1 cellular context compared by ENCODE assay signal in the genomic region with DNA sequence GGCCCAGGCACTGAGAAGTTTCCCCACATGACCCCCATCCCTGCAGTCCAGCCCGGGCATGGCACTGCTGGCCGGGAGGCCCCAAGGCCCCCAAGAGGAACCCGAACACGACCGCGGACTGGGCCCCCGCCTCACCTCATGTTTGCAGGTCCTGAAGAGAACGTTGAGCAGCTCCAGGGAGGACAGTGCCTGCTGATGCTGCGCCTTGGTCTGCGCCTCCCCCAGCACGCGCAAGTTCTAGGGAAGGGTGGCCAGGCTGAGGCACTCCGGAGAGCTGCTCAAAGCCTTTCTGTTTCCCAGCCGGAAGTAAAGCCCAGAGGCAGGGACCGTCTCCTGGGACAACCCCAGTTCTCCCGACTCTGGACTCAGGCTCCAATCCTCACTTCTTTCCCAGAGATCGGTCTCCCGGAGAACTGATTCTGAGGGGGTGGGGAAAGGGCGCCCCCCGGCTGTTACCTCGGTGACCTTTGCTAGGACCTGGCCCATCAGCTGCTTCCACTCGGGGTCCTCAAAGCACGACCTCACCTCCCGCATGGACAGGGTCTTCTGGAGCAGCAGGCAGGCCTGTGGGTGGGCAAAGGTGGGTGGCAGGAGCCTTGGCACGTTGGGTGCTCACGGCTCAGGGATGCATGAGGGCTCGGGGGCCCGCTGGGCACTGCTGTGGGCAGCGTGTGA.
TF ChIP-seq lines count a peak whose summit lies in the region.

No MANE protein-coding gene starts in this region.

TF ChIP-seq in HepG2, 621 proteins besides CTCF, POLR2A, EP300 and RAD21:
- TF ChIP-seq MATR3 (CRISPR knock-in tag; IDR thresholded peaks at IDR 0.05) (no peak), NPAS2 (CRISPR knock-in tag; IDR thresholded peaks at IDR 0.05; ENCODE audit: borderline replicate concordance) (no peak), ZNF460 (CRISPR knock-in tag; IDR thresholded peaks at IDR 0.05; ENCODE audit: borderline replicate concordance) (no peak), GATAD1 (CRISPR knock-in tag; IDR thresholded peaks at IDR 0.05) (no peak), STAG1 (CRISPR knock-in tag; IDR thresholded peaks at IDR 0.05) (0 out of 2 replicates have a peak, but pooled peaks have one; percentile 3), PITX1 (CRISPR knock-in tag; IDR thresholded peaks at IDR 0.05) (no peak), ZBTB8A (CRISPR knock-in tag; IDR thresholded peaks at IDR 0.05; ENCODE audit: borderline replicate concordance, low read depth) (no peak), RBFOX2 (IDR thresholded peaks at IDR 0.05; ENCODE audit: low read depth, low read length) (peak; percentile 10; the same call in 1 of the 2 replicates), CHD2 (IDR thresholded peaks at IDR 0.05; ENCODE audit: low read depth, low read length) (no peak), SMYD3 (CRISPR knock-in tag; IDR thresholded peaks at IDR 0.05) (no peak), ZNF225 (CRISPR knock-in tag; IDR thresholded peaks at IDR 0.05) (no peak)
- TF ChIP-seq, protein P1, sequence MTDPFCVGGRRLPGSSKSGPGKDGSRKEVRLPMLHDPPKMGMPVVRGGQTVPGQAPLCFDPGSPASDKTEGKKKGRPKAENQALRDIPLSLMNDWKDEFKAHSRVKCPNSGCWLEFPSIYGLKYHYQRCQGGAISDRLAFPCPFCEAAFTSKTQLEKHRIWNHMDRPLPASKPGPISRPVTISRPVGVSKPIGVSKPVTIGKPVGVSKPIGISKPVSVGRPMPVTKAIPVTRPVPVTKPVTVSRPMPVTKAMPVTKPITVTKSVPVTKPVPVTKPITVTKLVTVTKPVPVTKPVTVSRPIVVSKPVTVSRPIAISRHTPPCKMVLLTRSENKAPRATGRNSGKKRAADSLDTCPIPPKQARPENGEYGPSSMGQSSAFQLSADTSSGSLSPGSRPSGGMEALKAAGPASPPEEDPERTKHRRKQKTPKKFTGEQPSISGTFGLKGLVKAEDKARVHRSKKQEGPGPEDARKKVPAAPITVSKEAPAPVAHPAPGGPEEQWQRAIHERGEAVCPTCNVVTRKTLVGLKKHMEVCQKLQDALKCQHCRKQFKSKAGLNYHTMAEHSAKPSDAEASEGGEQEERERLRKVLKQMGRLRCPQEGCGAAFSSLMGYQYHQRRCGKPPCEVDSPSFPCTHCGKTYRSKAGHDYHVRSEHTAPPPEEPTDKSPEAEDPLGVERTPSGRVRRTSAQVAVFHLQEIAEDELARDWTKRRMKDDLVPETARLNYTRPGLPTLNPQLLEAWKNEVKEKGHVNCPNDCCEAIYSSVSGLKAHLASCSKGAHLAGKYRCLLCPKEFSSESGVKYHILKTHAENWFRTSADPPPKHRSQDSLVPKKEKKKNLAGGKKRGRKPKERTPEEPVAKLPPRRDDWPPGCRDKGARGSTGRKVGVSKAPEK (CRISPR knock-in tag; IDR thresholded peaks at IDR 0.05; ENCODE audit: borderline replicate concordance) = no peak
- TF ChIP-seq, protein P2, sequence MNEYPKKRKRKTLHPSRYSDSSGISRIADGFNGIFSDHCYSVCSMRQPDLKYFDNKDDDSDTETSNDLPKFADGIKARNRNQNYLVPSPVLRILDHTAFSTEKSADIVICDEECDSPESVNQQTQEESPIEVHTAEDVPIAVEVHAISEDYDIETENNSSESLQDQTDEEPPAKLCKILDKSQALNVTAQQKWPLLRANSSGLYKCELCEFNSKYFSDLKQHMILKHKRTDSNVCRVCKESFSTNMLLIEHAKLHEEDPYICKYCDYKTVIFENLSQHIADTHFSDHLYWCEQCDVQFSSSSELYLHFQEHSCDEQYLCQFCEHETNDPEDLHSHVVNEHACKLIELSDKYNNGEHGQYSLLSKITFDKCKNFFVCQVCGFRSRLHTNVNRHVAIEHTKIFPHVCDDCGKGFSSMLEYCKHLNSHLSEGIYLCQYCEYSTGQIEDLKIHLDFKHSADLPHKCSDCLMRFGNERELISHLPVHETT (CRISPR knock-in tag; conservative IDR thresholded peaks at IDR 0.05) = no peak
- TF ChIP-seq, protein P3, sequence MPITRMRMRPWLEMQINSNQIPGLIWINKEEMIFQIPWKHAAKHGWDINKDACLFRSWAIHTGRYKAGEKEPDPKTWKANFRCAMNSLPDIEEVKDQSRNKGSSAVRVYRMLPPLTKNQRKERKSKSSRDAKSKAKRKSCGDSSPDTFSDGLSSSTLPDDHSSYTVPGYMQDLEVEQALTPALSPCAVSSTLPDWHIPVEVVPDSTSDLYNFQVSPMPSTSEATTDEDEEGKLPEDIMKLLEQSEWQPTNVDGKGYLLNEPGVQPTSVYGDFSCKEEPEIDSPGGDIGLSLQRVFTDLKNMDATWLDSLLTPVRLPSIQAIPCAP (CRISPR knock-in tag; IDR thresholded peaks at IDR 0.05; ENCODE audit: low read depth) = no peak
- TF ChIP-seq, protein P4, sequence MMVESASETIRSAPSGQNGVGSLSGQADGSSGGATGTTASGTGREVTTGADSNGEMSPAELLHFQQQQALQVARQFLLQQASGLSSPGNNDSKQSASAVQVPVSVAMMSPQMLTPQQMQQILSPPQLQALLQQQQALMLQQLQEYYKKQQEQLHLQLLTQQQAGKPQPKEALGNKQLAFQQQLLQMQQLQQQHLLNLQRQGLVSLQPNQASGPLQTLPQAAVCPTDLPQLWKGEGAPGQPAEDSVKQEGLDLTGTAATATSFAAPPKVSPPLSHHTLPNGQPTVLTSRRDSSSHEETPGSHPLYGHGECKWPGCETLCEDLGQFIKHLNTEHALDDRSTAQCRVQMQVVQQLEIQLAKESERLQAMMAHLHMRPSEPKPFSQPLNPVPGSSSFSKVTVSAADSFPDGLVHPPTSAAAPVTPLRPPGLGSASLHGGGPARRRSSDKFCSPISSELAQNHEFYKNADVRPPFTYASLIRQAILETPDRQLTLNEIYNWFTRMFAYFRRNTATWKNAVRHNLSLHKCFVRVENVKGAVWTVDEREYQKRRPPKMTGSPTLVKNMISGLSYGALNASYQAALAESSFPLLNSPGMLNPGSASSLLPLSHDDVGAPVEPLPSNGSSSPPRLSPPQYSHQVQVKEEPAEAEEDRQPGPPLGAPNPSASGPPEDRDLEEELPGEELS (CRISPR knock-in tag; IDR thresholded peaks at IDR 0.05) = no peak
- TF ChIP-seq, protein P5, sequence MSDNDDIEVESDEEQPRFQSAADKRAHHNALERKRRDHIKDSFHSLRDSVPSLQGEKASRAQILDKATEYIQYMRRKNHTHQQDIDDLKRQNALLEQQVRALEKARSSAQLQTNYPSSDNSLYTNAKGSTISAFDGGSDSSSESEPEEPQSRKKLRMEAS (IDR thresholded peaks at IDR 0.05) = no peak
